12 cellular contexts compared by ENCODE assay signal in genomic region chr2:28233070-28233718, GRCh38.
A peak's percentile ranks its signal among the peaks of the same experiment; 100 is the strongest.
DNase-seq lines count a peak whose midpoint lies in the region; ATAC-seq and TF ChIP-seq lines count a peak whose summit lies in the region.
"Had no signal": no experiment of that assay in that cellular context is flagged by ENCODE, and none has a peak within 500 bp of the region (broad histone marks: within the 10 kb centered on the region; RNA-seq: fewer than 3 reads in every experiment).

No MANE protein-coding gene starts in this region.

- DNase-seq in COLO829 (ENCODE audit: low spot score) (peak; percentile 29), NCI-H146 (lab: John Stamatoyannopoulos, UW) (peak; percentile 8), foreskin fibroblast (peak; percentile 48 to 52), renal cortical epithelial cell (ENCODE audit: low read depth) (peak; percentile 89), HPDE6-E6E7 (ENCODE audit: extremely low spot score) (no peak), SJCRH30 (no peak), dedifferentiated amniotic fluid mesenchymal stem cell (ENCODE audit: extremely low spot score) (no peak)
- DNase-seq: activated CD8-positive, alpha-beta memory T cell treated with anti-CD3 and anti-CD28 coated beads, Interleukin-2, amount 10 ng/mL, durations not matched to agents 7 days and 5 days; aorta; Kasumi-1; mesendoderm had no signal

- H3K9me3 ChIP-seq in SJCRH30 (replicated peaks), result no peaks in the 10 kb centered on the region

- no peaks in the 10 kb centered on the region for H3K4me1 ChIP-seq in SJCRH30

- H3K27me3 ChIP-seq in SJCRH30, result no peaks in the 10 kb centered on the region

- TF ChIP-seq CTCF in foreskin fibroblast (IDR thresholded peaks at IDR 0.05; ENCODE audit: low read depth, low read length), result no peak

- H3K27ac ChIP-seq in SJCRH30, result no peak overlapping the region

- H3K4me3 ChIP-seq in foreskin fibroblast (ENCODE audit: low read depth in 1 of 2, low read length in 2 of 2), result no peak overlapping the region
- no peak overlapping the region for H3K4me3 ChIP-seq in SJCRH30

- no peak for ATAC-seq in GM19351 (IDR thresholded peaks at IDR 0.05; ENCODE audit: unreplicated experiment)
- ATAC-seq: activated CD8-positive, alpha-beta memory T cell treated with anti-CD3 and anti-CD28 coated beads, Interleukin-2, amount 10 ng/mL, durations not matched to agents 7 days and 5 days had no signal

- no peaks in the 10 kb centered on the region for H3K36me3 ChIP-seq in SJCRH30

Comparison
In these comparisons a context has a peak if more than half of its experiments do, and no peak if none do; other contexts are left out.
1. DNase-seq: peak in COLO829 (single experiment), NCI-H146 (single experiment), foreskin fibroblast (2 of 2) and renal cortical epithelial cell (single experiment); none in HPDE6-E6E7 (single experiment), SJCRH30 (0 of 2) and dedifferentiated amniotic fluid mesenchymal stem cell (single experiment).